ENCODE assay signal across 7 cellular contexts in the genomic region with DNA sequence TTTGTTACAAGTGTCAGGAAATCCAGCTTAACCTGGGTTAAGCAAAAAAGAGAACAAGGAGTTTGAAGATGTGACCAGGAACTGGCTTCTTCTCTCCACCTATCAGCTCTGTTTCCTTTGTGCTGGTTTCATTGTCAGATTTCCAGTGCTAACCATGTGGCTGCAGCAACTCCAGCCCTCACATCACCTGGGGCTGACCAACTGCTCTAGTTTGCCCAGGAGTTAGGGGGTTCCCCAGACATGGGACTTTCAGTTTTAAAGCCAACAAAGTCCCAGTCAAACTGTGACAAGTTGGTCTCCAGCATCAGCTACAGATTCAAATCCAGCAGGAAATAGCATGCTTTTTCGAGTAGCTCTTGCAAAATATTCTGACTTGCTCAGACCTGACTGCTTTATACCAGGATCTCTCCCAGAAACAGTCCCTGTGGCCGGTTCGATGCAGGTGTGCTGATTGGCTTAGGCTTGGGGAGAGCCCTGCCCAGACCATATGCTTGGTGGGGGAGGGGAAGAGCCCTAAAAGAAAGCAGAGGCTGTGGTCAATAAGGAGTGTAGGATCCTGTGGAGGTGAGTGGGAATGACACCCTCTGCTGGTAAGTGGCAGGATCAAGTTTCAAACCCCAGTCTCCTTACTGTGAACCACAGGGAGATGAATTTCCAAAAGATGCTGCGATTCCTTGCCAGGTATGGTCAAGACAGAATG. TPM values are rescaled to one million over a fixed set of nuclear protein-coding genes. Genes with fewer than 3 reads are reported as not detected.
DNase-seq lines count a peak whose midpoint lies in the region; ATAC-seq and TF ChIP-seq lines count a peak whose summit lies in the region.

No MANE protein-coding gene starts in this region.

- H3K9me3 ChIP-seq in IMR-90 (ENCODE audit: control insufficient read depth, insufficient read depth, low read length) (no peaks in the 10 kb centered on the region), WERI-Rb-1 (ENCODE audit: severe bottlenecking) (peaks cover 2% of the 10 kb centered on the region), prostate gland (no peaks in the 10 kb centered on the region)

- DNase-seq in GM10266 (ENCODE audit: extremely low spot score) (peak; percentile 14), IMR-90 (peak; percentile 55), WERI-Rb-1 (peak; percentile 95), iris pigment epithelial cell (ENCODE audit: low read depth) (peak; percentile 51), CD1c-positive myeloid dendritic cell (ENCODE audit: extremely low spot score) (no peak), prostate gland (ENCODE audit: low spot score) (no peak)

- TF ChIP-seq CTCF in GM10266 (IDR thresholded peaks at IDR 0.05; ENCODE audit: control insufficient read depth, insufficient read depth, low read depth, missing control alignments) = peak; percentile 43
- TF ChIP-seq CTCF in IMR-90 (conservative IDR thresholded peaks at IDR 0.05; ENCODE audit: low read depth, low read length) = peak; percentile 58
- peak; percentile 83 for TF ChIP-seq CTCF in WERI-Rb-1 (IDR thresholded peaks at IDR 0.05; ENCODE audit: low read depth, low read length)
- peak in 2 of 4 experiments; percentile 16 to 28 for TF ChIP-seq CTCF in prostate gland (IDR thresholded peaks at IDR 0.05)

- peak overlapping the region; percentile 22 for H2AK9ac ChIP-seq in IMR-90 (replicated peaks; ENCODE audit: low read depth, low read length, poor library complexity)

- 0 out of 2 replicates have a peak overlapping the region, but pooled peaks have one; percentile 23 for H2BK120ac ChIP-seq in IMR-90 (ENCODE audit: low read depth, low read length)

- no peaks in the 10 kb centered on the region for H3K79me1 ChIP-seq in IMR-90 (ENCODE audit: low read depth in 1 of 2, low read length in 2 of 2)

- H3K27ac ChIP-seq in IMR-90 (ENCODE audit: insufficient read depth, low read length) = no peak overlapping the region
- peak overlapping the region; percentile 84 for H3K27ac ChIP-seq in WERI-Rb-1
- H3K27ac ChIP-seq in prostate gland = no peak overlapping the region

- TF ChIP-seq RAD21 in IMR-90 (IDR thresholded peaks at IDR 0.05; ENCODE audit: low read length) = peak; percentile 70

- H4K8ac ChIP-seq in IMR-90 (ENCODE audit: low read depth in 2 of 2, low read length in 2 of 2) = no peak overlapping the region

- CTCF ChIA-PET in IMR-90 (lab: Yijun Ruan, JAX) = interaction anchor here (0.9 to 2.7 kb wide), 5 partner anchors 8 to 163 kb away, joined by 3 to 18 read pairs (median 4); no protein-coding TSS in a partner anchor

- dilution Hi-C loops in IMR-90 (cut with HindIII; ENCODE audit: low sequenced_read_pairs, unreplicated experiment) = no loop called here

- H3K4me3 ChIP-seq in IMR-90 (ENCODE audit: insufficient read depth, low read depth, low read length) = no peak overlapping the region
- H3K4me3 ChIP-seq in WERI-Rb-1 (ENCODE audit: low read depth, low read length) = peak overlapping the region; percentile 5; the same call in 1 of the 2 replicates
- no peak overlapping the region for H3K4me3 ChIP-seq in prostate gland

- POLR2A ChIA-PET in IMR-90 (lab: Charles Lee; ENCODE audit: unreplicated experiment) = no interaction called here

- TF ChIP-seq POLR2A in IMR-90 (IDR thresholded peaks at IDR 0.05; ENCODE audit: low read depth, low read length) (no peak), prostate gland (IDR thresholded peaks at IDR 0.05) (no peak)

- no peak overlapping the region for H4K5ac ChIP-seq in IMR-90 (ENCODE audit: low read depth, low read length)

- H4K91ac ChIP-seq in IMR-90 (ENCODE audit: insufficient read depth, low read depth, low read length) = peak overlapping the region; percentile 4; the same call in 1 of the 2 replicates

- H2AFZ ChIP-seq in IMR-90 (replicated peaks; ENCODE audit: low read length, poor library complexity) = peak overlapping the region; percentile 40

- no peak overlapping the region for H3K23ac ChIP-seq in IMR-90 (ENCODE audit: low read depth, low read length)

- 100% methylated on average over 1 of the region's 4 CpGs; no CpG with 5 or more reads in 1 of the 2 experiments for WGBS in IMR-90 (ENCODE audit: extremely low coverage in 2 of 2, insufficient read length in 1 of 2), 2 experiments
- 75% methylated on average over 4 of the region's 4 CpGs for WGBS in prostate gland

- 0 out of 2 replicates have a peak overlapping the region, but pooled peaks have one; percentile 50 for H3K4ac ChIP-seq in IMR-90 (ENCODE audit: low read depth, low read length)

- in situ Hi-C loops in IMR-90 (cut with MboI; ENCODE audit: low sequenced_read_pairs) = no loop called here

- ATAC-seq in GM21529 (IDR thresholded peaks at IDR 0.05; ENCODE audit: unreplicated experiment) (peak; percentile 84), IMR-90 (ENCODE audit: low read depth) (peak; percentile 71)

- H2BK5ac ChIP-seq in IMR-90 (ENCODE audit: low read depth, low read length, poor library complexity, severe bottlenecking) = no peak overlapping the region

- H3K9me1 ChIP-seq in IMR-90 (ENCODE audit: insufficient read depth, low read length) = no peaks in the 10 kb centered on the region

- no peaks in the 10 kb centered on the region for H4K20me1 ChIP-seq in IMR-90 (ENCODE audit: insufficient read depth, low read length)

- intact Hi-C loops in IMR-90 (cut with micrococcal nuclease) (loop anchor here (1.0 kb wide), 1 partner anchor 119 kb away; no protein-coding TSS in a partner anchor), prostate gland (cut with DNase I) (loop anchor here (5.0 kb wide), 2 partner anchors 49 to 129 kb away; partner anchors contain the start of gene KCNE4)

- no peak overlapping the region for H3K9ac ChIP-seq in IMR-90 (ENCODE audit: low read depth, low read length)

- H3K36me3 ChIP-seq in IMR-90 (ENCODE audit: control insufficient read depth, insufficient read depth, low read length) (no peaks in the 10 kb centered on the region), WERI-Rb-1 (no peaks in the 10 kb centered on the region), prostate gland (no peaks in the 10 kb centered on the region)

- no peak overlapping the region for H3K18ac ChIP-seq in IMR-90 (ENCODE audit: low read depth, low read length)

- H3K56ac ChIP-seq in IMR-90 (ENCODE audit: extremely low read depth, insufficient read depth, low read length) = no peak overlapping the region

- H2BK20ac ChIP-seq in IMR-90 (ENCODE audit: low read depth, low read length) = 0 out of 2 replicates have a peak overlapping the region, but pooled peaks have one; percentile 16

- no peak overlapping the region for H3K14ac ChIP-seq in IMR-90 (replicated peaks; ENCODE audit: low read depth, low read length)

- H3K4me1 ChIP-seq in IMR-90 (ENCODE audit: control insufficient read depth, insufficient read depth, low read length) (peaks cover 4% of the 10 kb centered on the region), prostate gland (replicated peaks) (no peaks in the 10 kb centered on the region)

- H2BK15ac ChIP-seq in IMR-90 (ENCODE audit: low read depth, low read length) = no peak overlapping the region

- H3K27me3 ChIP-seq in IMR-90 (ENCODE audit: control insufficient read depth, insufficient read depth, low read length) (no peaks in the 10 kb centered on the region), WERI-Rb-1 (ENCODE audit: insufficient read depth, low read depth, severe bottlenecking) (no peaks in the 10 kb centered on the region), prostate gland (replicated peaks; ENCODE audit: insufficient read depth) (no peaks in the 10 kb centered on the region)

- BruUV-seq in IMR-90 (replicated peaks; lab: Mats Ljungman, UMichigan) = no TSS peak

- H2AK5ac ChIP-seq in IMR-90 (ENCODE audit: low read depth, low read length) = no peak overlapping the region

- H3K4me2 ChIP-seq in IMR-90 (ENCODE audit: low read depth, low read length) = no peak overlapping the region

TF ChIP-seq in IMR-90, 13 proteins besides CTCF, POLR2A, EP300 and RAD21:
- TF ChIP-seq SMC3 (IDR thresholded peaks at IDR 0.05; ENCODE audit: low read depth, low read length) (peak; percentile 70), BHLHE40 (IDR thresholded peaks at IDR 0.05; ENCODE audit: low read depth, low read length) (no peak)

RNA-seq across cellular contexts. Expression of gene KCNE4, which starts 49.5 kb away (rescaled TPM):
- total RNA-seq in IMR-90 (2012; rRNA removed) (6.6 and 8.3 TPM in 2 replicates), prostate gland (1 to 10 TPM; 1.0 to 4.1 TPM)
- 6.8 and 8.1 TPM in 2 replicates for polyA plus RNA-seq in IMR-90 (2012; rRNA removed)
- 7.4 and 17.0 TPM in 2 replicates for polyA plus RNA-seq in IMR-90 (2012; cell fraction: cytosol; rRNA removed)
- 17.7 and 50.6 TPM in 2 replicates for polyA plus RNA-seq in IMR-90 (2012; cell fraction: nucleus; rRNA removed; ENCODE audit: low replicate concordance)

Comparison
In these comparisons a context has a peak if more than half of its experiments do, and no peak if none do; other contexts are left out.
1. DNase-seq: peak in GM10266 (single experiment), IMR-90 (single experiment), WERI-Rb-1 (single experiment) and iris pigment epithelial cell (single experiment); none in CD1c-positive myeloid dendritic cell (single experiment) and prostate gland (single experiment).